In genomic region chr12:112261559-112261958, GRCh38 we compare ENCODE assay signal across 11 cellular contexts.
DNase-seq lines count a peak whose midpoint lies in the region; ATAC-seq and TF ChIP-seq lines count a peak whose summit lies in the region.
"Had no signal": no experiment of that assay in that cellular context is flagged by ENCODE, and none has a peak within 500 bp of the region (broad histone marks: within the 10 kb centered on the region; RNA-seq: fewer than 3 reads in every experiment).

No MANE protein-coding gene starts in this region.

- H3K36me3 ChIP-seq in BE2C, result peaks cover 14% of the 10 kb centered on the region
- H3K36me3 ChIP-seq in CD4-positive, alpha-beta memory T cell (ENCODE audit: insufficient read depth, low read length), result peaks cover 19% of the 10 kb centered on the region

- intact Hi-C loops in CD4-positive, alpha-beta memory T cell (cut with micrococcal nuclease), result no loop called here
- intact Hi-C loops in posterior vena cava (cut with DNase I), result no loop called here

- H3K36me3 Mint-ChIP-seq in CD4-positive, alpha-beta memory T cell, result peaks cover 38 to 59% of the 10 kb centered on the region in 2 donors

- H3K27ac ChIP-seq in CD4-positive, alpha-beta memory T cell (ENCODE audit: low read depth, low read length), result no peak overlapping the region
- H3K27ac ChIP-seq: pancreas, thyroid gland had no signal

- H3K27ac Mint-ChIP-seq in CD4-positive, alpha-beta memory T cell, result peak overlapping the region in 1 of 7 donors; percentile 9
- H3K27ac Mint-ChIP-seq: dendritic cell treated with granulocyte-macrophage colony-stimulating factor and Interleukin-4, amounts not matched to agents 40 ng/mL and 50 ng/mL, for 4 days had no signal

- H3K4me3 ChIP-seq in BE2C (ENCODE audit: low read depth, low read length) (no peak overlapping the region), astrocyte of the cerebellum (ENCODE audit: low read depth, low read length) (no peak overlapping the region)
- no peak overlapping the region for H3K4me3 ChIP-seq in CD4-positive, alpha-beta memory T cell (ENCODE audit: low read length in 2 of 2)
- H3K4me3 ChIP-seq: pancreas, thyroid gland had no signal

- no peaks in the 10 kb centered on the region for H3K4me1 ChIP-seq in BE2C
- no peaks in the 10 kb centered on the region for H3K4me1 ChIP-seq in CD4-positive, alpha-beta memory T cell (ENCODE audit: insufficient read depth, low read length)
- H3K4me1 ChIP-seq: pancreas, thyroid gland had no signal

- H3K4me3 Mint-ChIP-seq in CD4-positive, alpha-beta memory T cell, result no peak overlapping the region
- H3K4me3 Mint-ChIP-seq: dendritic cell treated with granulocyte-macrophage colony-stimulating factor and Interleukin-4, amounts not matched to agents 40 ng/mL and 50 ng/mL, for 4 days had no signal

- TF ChIP-seq CTCF in BE2C (IDR thresholded peaks at IDR 0.05; ENCODE audit: low read depth, low read length), result peak; percentile 48
- TF ChIP-seq CTCF in astrocyte of the cerebellum (IDR thresholded peaks at IDR 0.05; ENCODE audit: low read depth, low read length, missing control alignments), result peak; percentile 42

- in situ Hi-C loops in astrocyte of the cerebellum (cut with HindIII; ENCODE audit: low sequenced_read_pairs), result no loop called here

- peak; percentile 15 for DNase-seq in BE2C
- peak; percentile 2 for DNase-seq in HCEC 1CT
- no peak for DNase-seq in astrocyte of the cerebellum (ENCODE audit: low read depth)
- peak; percentile 70 for DNase-seq in iPS-NIHi7 (ENCODE audit: extremely low spot score)
- DNase-seq in CD4-positive, alpha-beta memory T cell, result no peak
- no peak for DNase-seq in activated T-cell treated with anti-CD3 and anti-CD28 coated beads, Interleukin-2, amount 50 U/mL, for 48 hours
- no peak for DNase-seq in posterior vena cava (ENCODE audit: low spot score)
- DNase-seq: pancreas had no signal

- POLR2A ChIA-PET in CD4-positive, alpha-beta memory T cell (lab: Charles Lee; ENCODE audit: partially characterized antibody), result interaction anchor here (0.7 kb wide), 1 partner anchor 134 kb away, joined by 3 read pairs; no protein-coding TSS in a partner anchor

- H3K9me3 ChIP-seq in BE2C, result no peaks in the 10 kb centered on the region
- no peaks in the 10 kb centered on the region for H3K9me3 ChIP-seq in CD4-positive, alpha-beta memory T cell (ENCODE audit: control insufficient read depth in 1 of 2, low read length in 2 of 2)
- H3K9me3 ChIP-seq: pancreas, thyroid gland had no signal

- H3K4me1 Mint-ChIP-seq in CD4-positive, alpha-beta memory T cell, result peaks cover 0 to 1% (median 0%) of the 10 kb centered on the region in 4 donors

- no peak for ATAC-seq in GM18861 (IDR thresholded peaks at IDR 0.05; ENCODE audit: unreplicated experiment)

- no peaks in the 10 kb centered on the region for H3K27me3 Mint-ChIP-seq in CD4-positive, alpha-beta memory T cell
- H3K27me3 Mint-ChIP-seq: dendritic cell treated with granulocyte-macrophage colony-stimulating factor and Interleukin-4, amounts not matched to agents 40 ng/mL and 50 ng/mL, for 4 days had no signal

- no peaks in the 10 kb centered on the region for H3K27me3 ChIP-seq in BE2C
- H3K27me3 ChIP-seq in CD4-positive, alpha-beta memory T cell (ENCODE audit: insufficient read depth, low read length), result no peaks in the 10 kb centered on the region
- H3K27me3 ChIP-seq: pancreas, thyroid gland had no signal

- no peaks in the 10 kb centered on the region for H3K9me3 Mint-ChIP-seq in CD4-positive, alpha-beta memory T cell
- H3K9me3 Mint-ChIP-seq: dendritic cell treated with granulocyte-macrophage colony-stimulating factor and Interleukin-4, amounts not matched to agents 40 ng/mL and 50 ng/mL, for 4 days had no signal

- CTCF ChIA-PET in CD4-positive, alpha-beta memory T cell (lab: Charles Lee; ENCODE audit: partially characterized antibody), result no interaction called here

Comparison
In these comparisons a context has a peak if more than half of its experiments do, and no peak if none do; other contexts are left out.
1. DNase-seq: peak in BE2C (single experiment), HCEC 1CT (single experiment) and iPS-NIHi7 (single experiment); none in astrocyte of the cerebellum (single experiment), CD4-positive, alpha-beta memory T cell (0 of 5), activated T-cell treated with anti-CD3 and anti-CD28 coated beads, Interleukin-2, amount 50 U/mL, for 48 hours (0 of 2) and posterior vena cava (single experiment).